8 cellular contexts compared by ENCODE assay signal in the genomic region with DNA sequence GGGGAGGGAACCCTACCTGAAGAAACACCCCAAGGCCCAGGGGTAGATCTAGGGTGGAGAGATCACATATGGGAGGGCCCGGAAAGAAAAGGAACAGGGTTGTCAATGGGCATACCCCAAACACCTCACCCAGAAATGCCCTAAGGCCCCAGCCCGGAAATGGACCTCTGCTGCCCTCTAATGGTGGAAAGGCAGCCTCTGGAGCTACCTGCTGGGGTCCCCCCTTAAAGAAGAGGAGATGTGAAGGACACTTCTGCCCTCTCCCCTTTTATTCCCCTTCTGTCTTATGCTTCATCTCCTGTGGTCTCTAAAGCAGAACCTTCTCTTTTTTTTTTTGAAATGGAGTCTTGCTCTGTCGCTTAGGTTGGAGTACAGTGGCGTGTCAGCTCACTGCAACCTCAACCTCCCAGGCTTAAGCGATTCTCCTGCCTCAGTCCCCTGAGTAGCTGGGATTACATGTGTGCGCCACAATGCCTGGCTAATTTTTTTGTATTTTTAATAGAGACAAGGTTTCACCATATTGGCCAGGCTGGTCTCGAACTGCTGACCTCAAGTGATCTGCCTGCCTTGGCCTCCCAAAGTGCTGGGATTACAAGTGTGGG. TPM values are rescaled to one million over a fixed set of nuclear protein-coding genes. Genes with fewer than 3 reads are reported as not detected.
A peak's percentile ranks its signal among the peaks of the same experiment; 100 is the strongest.
DNase-seq lines count a peak whose midpoint lies in the region; ATAC-seq and TF ChIP-seq lines count a peak whose summit lies in the region.

No MANE protein-coding gene starts in this region.

- H3K79me2 ChIP-seq in HCT116 (ENCODE audit: insufficient read depth, low read length) (no peaks in the 10 kb centered on the region), OCI-LY3 (ENCODE audit: low read length) (0 out of 2 replicates have a peak, but pooled peaks cover 6% of the 10 kb centered on the region)

- no peak overlapping the region for H4K8ac ChIP-seq in neuronal stem cell (ENCODE audit: low read depth, low read length)

- peaks cover 46% of the 10 kb centered on the region for H3K4me1 Mint-ChIP-seq in activated T-cell treated with anti-CD3 and anti-CD28 coated beads, Interleukin-2, amount 50 U/mL, for 4 hours (ENCODE audit: low read depth)

- no peak overlapping the region for H3K4ac ChIP-seq in neuronal stem cell (ENCODE audit: low read length)

- H3K4me3 ChIP-seq in HCT116 (replicated peaks in 1 of 2; ENCODE audit: low read depth in 1 of 2, low read length in 2 of 2) (no peak overlapping the region), OCI-LY3 (ENCODE audit: low read length) (no peak overlapping the region), fibroblast of mammary gland (ENCODE audit: control insufficient read depth, low read depth, low read length) (no peak overlapping the region), neuronal stem cell (ENCODE audit: low read length in 2 of 2) (no peak overlapping the region), testis (no peak overlapping the region)

- H3K4me2 ChIP-seq in HCT116 (ENCODE audit: low read length) (no peak overlapping the region), OCI-LY3 (ENCODE audit: low read length) (peak overlapping the region; percentile 56), neuronal stem cell (ENCODE audit: insufficient read depth, low read length, poor library complexity, severe bottlenecking) (no peak overlapping the region)

- POLR2A ChIA-PET in HCT116 (lab: Charles Lee) = interaction anchor here (0.5 to 1.3 kb wide), 5 partner anchors 21 to 1041 kb away, joined by 3 to 6 read pairs (median 3); no protein-coding TSS in a partner anchor

- H4K20me1 ChIP-seq in HCT116 (ENCODE audit: insufficient read depth) (no peaks in the 10 kb centered on the region), OCI-LY3 (ENCODE audit: insufficient read depth, low read length) (no peaks in the 10 kb centered on the region)

- H3K9me3 ChIP-seq in HCT116 (ENCODE audit: control insufficient read depth in 1 of 2, insufficient read depth in 1 of 2, low read depth in 1 of 2, low read length in 2 of 2) = no peaks in the 10 kb centered on the region
- H3K9me3 ChIP-seq in OCI-LY3 (ENCODE audit: insufficient read depth, low read length) = no peaks in the 10 kb centered on the region
- H3K9me3 ChIP-seq in neuronal stem cell (replicated peaks in 1 of 2; ENCODE audit: control insufficient read depth in 2 of 2, insufficient read depth in 1 of 2, low read depth in 1 of 2, low read length in 2 of 2) = no peaks in the 10 kb centered on the region
- H3K9me3 ChIP-seq in testis = no peaks in the 10 kb centered on the region

- H3K79me1 ChIP-seq in neuronal stem cell (ENCODE audit: low read depth, low read length) = no peaks in the 10 kb centered on the region

- ATAC-seq in HCT116 = peak; percentile 62
- peak; percentile 25 to 26 for ATAC-seq in activated T-cell treated with anti-CD3 and anti-CD28 coated beads, Interleukin-2, amount 50 U/mL, for 4 hours
- no peak for ATAC-seq in GM18909 (IDR thresholded peaks at IDR 0.05; ENCODE audit: poor library complexity, unreplicated experiment)

- CTCF ChIA-PET in HCT116 (lab: Charles Lee) = interaction anchor here (0.6 to 3.0 kb wide), 33 partner anchors 8 to 443 kb away, joined by 3 to 73 read pairs (median 4); no protein-coding TSS in a partner anchor

- no TSS peak for BruUV-seq in HCT116 (replicated peaks; lab: Mats Ljungman, UMichigan)

- no peak overlapping the region for H3K18ac ChIP-seq in neuronal stem cell (ENCODE audit: low read length)

- no peaks in the 10 kb centered on the region for H3K9me3 Mint-ChIP-seq in activated T-cell treated with anti-CD3 and anti-CD28 coated beads, Interleukin-2, amount 50 U/mL, for 4 hours

- no peak overlapping the region for H3K23ac ChIP-seq in neuronal stem cell (ENCODE audit: low read depth, low read length, poor library complexity)

- peak overlapping the region; percentile 93 for H2AK5ac ChIP-seq in neuronal stem cell (ENCODE audit: low read depth, low read length)

- peak overlapping the region; percentile 100 for H2BK15ac ChIP-seq in neuronal stem cell (ENCODE audit: low read length)

- H3K9ac ChIP-seq in HCT116 (ENCODE audit: low read length) (no peak overlapping the region), OCI-LY3 (ENCODE audit: low read length) (no peak overlapping the region), neuronal stem cell (ENCODE audit: low read depth, low read length, poor library complexity) (no peak overlapping the region)

- H2BK12ac ChIP-seq in neuronal stem cell (ENCODE audit: low read length) = no peak overlapping the region

- no peaks in the 10 kb centered on the region for H3K36me3 Mint-ChIP-seq in activated T-cell treated with anti-CD3 and anti-CD28 coated beads, Interleukin-2, amount 50 U/mL, for 4 hours (ENCODE audit: insufficient read depth)

- H3K27me3 ChIP-seq in HCT116 (ENCODE audit: insufficient read depth, low read length) = no peaks in the 10 kb centered on the region
- no peaks in the 10 kb centered on the region for H3K27me3 ChIP-seq in OCI-LY3 (ENCODE audit: low read depth, low read length)
- H3K27me3 ChIP-seq in neuronal stem cell (ENCODE audit: control insufficient read depth in 3 of 3, insufficient read depth in 3 of 3, low read depth in 1 of 3, low read length in 3 of 3) = no peaks in the 10 kb centered on the region
- H3K27me3 ChIP-seq in testis = no peaks in the 10 kb centered on the region

- H3K4me1 ChIP-seq in HCT116 (ENCODE audit: control insufficient read depth in 1 of 2, insufficient read depth in 2 of 2, low read length in 2 of 2) (peaks cover 24 to 33% of the 10 kb centered on the region in 2 experiments), OCI-LY3 (ENCODE audit: low read length) (peaks cover 36% of the 10 kb centered on the region), neuronal stem cell (ENCODE audit: control insufficient read depth in 2 of 2, insufficient read depth in 1 of 2, low read depth in 1 of 2, low read length in 2 of 2) (peaks cover 31 to 39% of the 10 kb centered on the region in 2 donors), testis (peaks cover 45% of the 10 kb centered on the region)

- intact Hi-C loops in HCT116 (cut with micrococcal nuclease) (loop anchor here (1.0 to 2.0 kb wide), 2 partner anchors 152 to 440 kb away; partner anchors contain the start of gene DEF6), testis (cut with DNase I; ENCODE audit: low total_unique reads) (loop anchor here (5.0 kb wide), 1 partner anchor 214 kb away; no protein-coding TSS in a partner anchor)

- TF ChIP-seq CTCF in C4-2B (conservative IDR thresholded peaks at IDR 0.05) (peak; percentile 93), HCT116 (IDR thresholded peaks at IDR 0.05 in 2 of 3, conservative IDR thresholded peaks at IDR 0.05 in 1 of 3; ENCODE audit: borderline replicate concordance in 1 of 3, insufficient read depth in 1 of 3, low read depth in 2 of 3, low read length in 2 of 3) (peak in 2 of 3 experiments; percentile 92 to 97; a peak in 4 of 6 replicates), OCI-LY3 (IDR thresholded peaks at IDR 0.05; ENCODE audit: low read depth, low read length) (peak; percentile 95), fibroblast of mammary gland (conservative IDR thresholded peaks at IDR 0.05; ENCODE audit: control insufficient read depth, insufficient read depth, low read depth, low read length) (peak; percentile 95), testis (IDR thresholded peaks at IDR 0.05) (peak; percentile 80 to 87 (median 86))

- H2AFZ ChIP-seq in HCT116 (ENCODE audit: low read depth, low read length, poor library complexity, severe bottlenecking) = no peak overlapping the region
- no peak overlapping the region for H2AFZ ChIP-seq in OCI-LY3 (ENCODE audit: low read depth, low read length)
- peak overlapping the region; percentile 41 for H2AFZ ChIP-seq in neuronal stem cell (ENCODE audit: low read length)

- no peak overlapping the region for H3K4me3 Mint-ChIP-seq in activated T-cell treated with anti-CD3 and anti-CD28 coated beads, Interleukin-2, amount 50 U/mL, for 4 hours

- TF ChIP-seq POLR2A in HCT116 (IDR thresholded peaks at IDR 0.05; ENCODE audit: borderline replicate concordance, extremely low read depth, insufficient read depth, insufficient read length) (no peak), testis (IDR thresholded peaks at IDR 0.05) (no peak)

- no peak overlapping the region for H2BK5ac ChIP-seq in neuronal stem cell (ENCODE audit: low read length)

- RAD21 ChIA-PET in HCT116 (lab: Charles Lee; ENCODE audit: low non-redundant PET in 1 of 2, low total read pairs in 2 of 2, uncharacterized antibody in 2 of 2, unreplicated experiment in 2 of 2) = interaction anchor here (0.8 to 2.5 kb wide), 6 partner anchors 50 to 215 kb away, joined by 3 to 20 read pairs (median 6); no protein-coding TSS in a partner anchor

- no peak for TF ChIP-seq RAD21 in HCT116 (IDR thresholded peaks at IDR 0.05; ENCODE audit: low read depth)

- H3K9me2 ChIP-seq in HCT116 (ENCODE audit: insufficient read depth) = no peaks in the 10 kb centered on the region

- no peak overlapping the region for H3K14ac ChIP-seq in neuronal stem cell (ENCODE audit: low read length)

- H3K27me3 Mint-ChIP-seq in activated T-cell treated with anti-CD3 and anti-CD28 coated beads, Interleukin-2, amount 50 U/mL, for 4 hours (ENCODE audit: low read depth) = no peaks in the 10 kb centered on the region

- no peaks in the 10 kb centered on the region for H3K36me3 ChIP-seq in HCT116 (ENCODE audit: control insufficient read depth in 1 of 2, insufficient read depth in 2 of 2, low read length in 2 of 2)
- H3K36me3 ChIP-seq in OCI-LY3 (replicated peaks; ENCODE audit: low read depth, low read length) = no peaks in the 10 kb centered on the region
- no peaks in the 10 kb centered on the region for H3K36me3 ChIP-seq in neuronal stem cell (replicated peaks in 1 of 2; ENCODE audit: control insufficient read depth in 2 of 2, insufficient read depth in 2 of 2, low read length in 2 of 2)
- no peaks in the 10 kb centered on the region for H3K36me3 ChIP-seq in testis (ENCODE audit: low read depth, missing control alignments)

- H3K27ac ChIP-seq in C4-2B (0 out of 2 replicates have a peak overlapping the region, but pooled peaks have one; percentile 1), HCT116 (ENCODE audit: low read depth, low read length) (no peak overlapping the region), OCI-LY3 (ENCODE audit: low read length) (no peak overlapping the region), neuronal stem cell (replicated peaks; ENCODE audit: low read length) (no peak overlapping the region), testis (no peak overlapping the region)

- DNase-seq in HCT116 (ENCODE audit: low read depth, low spot score) (no peak), fibroblast of mammary gland (ENCODE audit: low read depth) (peak; percentile 61), neuronal stem cell (ENCODE audit: low spot score) (peak; percentile 78), testis (peak; percentile 81)
- DNase-seq in activated T-cell treated with anti-CD3 and anti-CD28 coated beads, Interleukin-2, amount 50 U/mL, for 4 hours = peak; percentile 85

- no CpG with 5 or more reads among the region's 7 CpGs for WGBS in neuronal stem cell (ENCODE audit: extremely low coverage in 2 of 2, insufficient read length in 2 of 2, insufficient replicate concordance in 1 of 2), 2 donors
- 65 to 78% methylated on average over 7 of the region's 7 CpGs for WGBS in testis, 2 donors

- no peak overlapping the region for H4K91ac ChIP-seq in neuronal stem cell (ENCODE audit: low read depth, low read length, poor library complexity)

- H2BK120ac ChIP-seq in neuronal stem cell (ENCODE audit: low read depth, low read length) = no peak overlapping the region

RNA-seq across cellular contexts. Expression of gene ARMC12, which starts 0.4 kb away (rescaled TPM):
- total RNA-seq in HCT116 (2021; ENCODE audit: unreplicated experiment) (0.79 TPM), testis (100 to 1,000 TPM in 1 of 2 donors, 10 to 100 TPM in 1; 46.8 to 104 TPM)
- 0.75 and 1.2 TPM in 2 replicates for polyA plus RNA-seq in HCT116 (2012)
- under 1 TPM in 2 of 3 donors, not detected in 1; 0.32 to 0.43 TPM for total RNA-seq in activated T-cell treated with anti-CD3 and anti-CD28 coated beads, Interleukin-2, amount 50 U/mL, for 4 hours
- polyA plus RNA-seq in neuronal stem cell (2013, experiment 1 of 2) = 1.7 TPM
- polyA plus RNA-seq in neuronal stem cell (2013, experiment 2 of 2) = 2.0 TPM
- polyA plus RNA-seq in testis (ENCODE audit: insufficient read depth, low read depth, low replicate concordance) = 84.9 TPM

RNA-seq across cellular contexts. Expression of gene CLPSL2, which starts 40.0 kb away (rescaled TPM):
- total RNA-seq in HCT116 (2021; ENCODE audit: unreplicated experiment) = 1.7 TPM
- polyA plus RNA-seq in HCT116 (2012) = 1.1 and 3.6 TPM in 2 replicates
- not detected for total RNA-seq in activated T-cell treated with anti-CD3 and anti-CD28 coated beads, Interleukin-2, amount 50 U/mL, for 4 hours
- 4.3 TPM for polyA plus RNA-seq in neuronal stem cell (2013, experiment 1 of 2)
- 5.3 TPM for polyA plus RNA-seq in neuronal stem cell (2013, experiment 2 of 2)
- not detected for total RNA-seq in testis
- polyA plus RNA-seq in testis (ENCODE audit: insufficient read depth, low read depth, low replicate concordance) = not detected

RNA-seq across cellular contexts. Expression of gene CLPSL1, which starts 44.4 kb away (rescaled TPM):
- total RNA-seq in HCT116 (2021; ENCODE audit: unreplicated experiment) (not detected), testis (not detected)
- 0.16 and 0.36 TPM in 2 replicates for polyA plus RNA-seq in HCT116 (2012)
- total RNA-seq in activated T-cell treated with anti-CD3 and anti-CD28 coated beads, Interleukin-2, amount 50 U/mL, for 4 hours = not detected
- polyA plus RNA-seq in neuronal stem cell (2013, experiment 1 of 2) = 0.84 TPM
- 0.64 TPM for polyA plus RNA-seq in neuronal stem cell (2013, experiment 2 of 2)
- not detected for polyA plus RNA-seq in testis (ENCODE audit: insufficient read depth, low read depth, low replicate concordance)

RNA-seq across cellular contexts. Expression of gene FKBP5, which starts 47.7 kb away (rescaled TPM):
- 50.3 TPM for total RNA-seq in HCT116 (2021; ENCODE audit: unreplicated experiment)
- polyA plus RNA-seq in HCT116 (2012) = 19.5 and 29.2 TPM in 2 replicates
- total RNA-seq in activated T-cell treated with anti-CD3 and anti-CD28 coated beads, Interleukin-2, amount 50 U/mL, for 4 hours = 10 to 100 TPM; 46.5 to 62.3 (median 59.9) TPM
- polyA plus RNA-seq in neuronal stem cell (2013, experiment 1 of 2) = 30.2 TPM
- 30.5 TPM for polyA plus RNA-seq in neuronal stem cell (2013, experiment 2 of 2)
- total RNA-seq in testis = 100 to 1,000 TPM; 156 to 185 TPM
- 86.8 TPM for polyA plus RNA-seq in testis (ENCODE audit: insufficient read depth, low read depth, low replicate concordance)

Comparison
In these comparisons a context has a peak if more than half of its experiments do, and no peak if none do; other contexts are left out.
1. RNA of gene ARMC12, which starts 0.4 kb away (total RNA-seq): 46.8 to 104 TPM in testis; 0.79 TPM in HCT116 (single experiment) and 0.32 to 0.43 TPM in activated T-cell treated with anti-CD3 and anti-CD28 coated beads, Interleukin-2, amount 50 U/mL, for 4 hours; every median in the first group is over 10 times any median in the second.
2. Peak in every context shown above with its lines, with median percentiles within 50 percentile points of each other: CTCF ChIP-seq.